ENCODE assay signal across 23 cellular contexts in the genomic region with DNA sequence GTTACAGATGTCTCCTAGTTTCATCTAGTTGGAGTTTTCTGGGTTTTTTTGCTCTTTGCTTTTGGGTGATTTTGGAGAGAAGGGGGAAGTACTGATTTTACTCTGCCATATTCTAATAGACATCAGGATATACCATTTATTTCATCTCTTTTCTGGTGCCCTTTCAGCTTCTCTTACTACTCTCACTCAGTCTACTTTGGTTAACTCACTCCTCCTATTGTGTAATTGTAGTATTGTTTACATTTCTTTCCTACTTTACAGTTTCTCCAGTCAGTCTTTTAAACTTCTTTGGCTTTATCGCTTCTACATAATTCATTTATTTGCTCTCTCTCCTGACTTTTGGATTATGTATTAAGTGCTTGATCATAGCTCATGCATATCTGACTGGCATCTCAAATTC. TPM values are rescaled to one million over a fixed set of nuclear protein-coding genes. Genes with fewer than 3 reads are reported as not detected.
A peak's percentile ranks its signal among the peaks of the same experiment; 100 is the strongest.
DNase-seq lines count a peak whose midpoint lies in the region; ATAC-seq and TF ChIP-seq lines count a peak whose summit lies in the region.
"Had no signal": no experiment of that assay in that cellular context is flagged by ENCODE, and none has a peak within 500 bp of the region (broad histone marks: within the 10 kb centered on the region; RNA-seq: fewer than 3 reads in every experiment).

No MANE protein-coding gene starts in this region.

- no peak for TF ChIP-seq CTCF in endothelial cell (IDR thresholded peaks at IDR 0.05; ENCODE audit: unreplicated experiment)

- peaks cover 26% of the 10 kb centered on the region for H3K36me3 Mint-ChIP-seq in CD4-positive, CD25-positive, alpha-beta regulatory T cell
- H3K36me3 Mint-ChIP-seq in endothelial cell (ENCODE audit: low read depth, unreplicated experiment): peaks cover under 1% of the 10 kb centered on the region
- peaks cover 21 to 29% of the 10 kb centered on the region in 2 donors for H3K36me3 Mint-ChIP-seq in stimulated activated naive B cell treated with anti-CD40 and anti-IgM and Interleukin-4, amounts not matched to agents 10 μg/mL and 1 μg/mL and 100 μg/mL, for 72 hours

- no peaks in the 10 kb centered on the region for H4K20me1 ChIP-seq in Karpas-422 (ENCODE audit: insufficient read depth, low read depth, low read length)
- H4K20me1 ChIP-seq: BLaER1 treated with 17β-estradiol and CSF1 and Interleukin-3, amounts not matched to agents 10 nM and 100 nM had no signal

- no peak overlapping the region for H3K27ac ChIP-seq in CD4-positive, CD25-positive, alpha-beta regulatory T cell (ENCODE audit: insufficient read depth, low read length, poor library complexity, severe bottlenecking)
- no peak overlapping the region for H3K27ac ChIP-seq in Karpas-422 (ENCODE audit: low read length)
- H3K27ac ChIP-seq: A549; BLaER1 treated with 17β-estradiol and CSF1 and Interleukin-3, amounts not matched to agents 10 nM and 100 nM had no signal

- no peaks in the 10 kb centered on the region for H3K27me3 ChIP-seq in CD4-positive, CD25-positive, alpha-beta regulatory T cell (ENCODE audit: control insufficient read depth, insufficient read depth, low read length)
- no peaks in the 10 kb centered on the region for H3K27me3 ChIP-seq in Karpas-422 (ENCODE audit: low read length)
- H3K27me3 ChIP-seq: BE2C; BLaER1 treated with 17β-estradiol and CSF1 and Interleukin-3, amounts not matched to agents 10 nM and 100 nM had no signal

- peaks cover 5% of the 10 kb centered on the region for H3K4me1 ChIP-seq in CD4-positive, CD25-positive, alpha-beta regulatory T cell (ENCODE audit: control insufficient read depth, insufficient read depth, low read length, poor library complexity, severe bottlenecking)
- H3K4me1 ChIP-seq in Karpas-422 (ENCODE audit: low read length): peaks cover 37% of the 10 kb centered on the region
- H3K4me1 ChIP-seq: BE2C had no signal

- H3K27me3 Mint-ChIP-seq in CD4-positive, CD25-positive, alpha-beta regulatory T cell: peaks cover 4% of the 10 kb centered on the region
- H3K27me3 Mint-ChIP-seq in endothelial cell (ENCODE audit: unreplicated experiment): peaks cover 7% of the 10 kb centered on the region
- H3K27me3 Mint-ChIP-seq in stimulated activated naive B cell treated with anti-CD40 and anti-IgM and Interleukin-4, amounts not matched to agents 10 μg/mL and 1 μg/mL and 100 μg/mL, for 72 hours: no peaks in the 10 kb centered on the region
- H3K27me3 Mint-ChIP-seq: CD4-positive, alpha-beta memory T cell had no signal

- H3K9me2 ChIP-seq in Karpas-422 (replicated peaks; ENCODE audit: insufficient read depth, low read length): no peaks in the 10 kb centered on the region

- no peak overlapping the region for H3K4me3 Mint-ChIP-seq in CD4-positive, CD25-positive, alpha-beta regulatory T cell
- H3K4me3 Mint-ChIP-seq in endothelial cell (ENCODE audit: unreplicated experiment): peak overlapping the region; percentile 6
- no peak overlapping the region for H3K4me3 Mint-ChIP-seq in stimulated activated naive B cell treated with anti-CD40 and anti-IgM and Interleukin-4, amounts not matched to agents 10 μg/mL and 1 μg/mL and 100 μg/mL, for 72 hours
- H3K4me3 Mint-ChIP-seq: CD14-positive monocyte; CD4-positive, alpha-beta memory T cell; GM23338; H9 had no signal

- no peak for ATAC-seq in CD4-positive, CD25-positive, alpha-beta regulatory T cell (ENCODE audit: low read depth in 2 of 2)
- no peak for ATAC-seq in stimulated activated naive B cell treated with anti-CD40 and anti-IgM and Interleukin-4, amounts not matched to agents 10 μg/mL and 1 μg/mL and 100 μg/mL, for 72 hours (replicated peaks)
- ATAC-seq: A549, GM23338, HCT116 had no signal

- peak overlapping the region in 2 of 3 donors; percentile 8 to 9 for H3K27ac Mint-ChIP-seq in CD4-positive, CD25-positive, alpha-beta regulatory T cell
- H3K27ac Mint-ChIP-seq in endothelial cell (ENCODE audit: unreplicated experiment): peak overlapping the region; percentile 65
- peak overlapping the region; percentile 5 for H3K27ac Mint-ChIP-seq in stimulated activated naive B cell treated with anti-CD40 and anti-IgM and Interleukin-4, amounts not matched to agents 10 μg/mL and 1 μg/mL and 100 μg/mL, for 72 hours
- H3K27ac Mint-ChIP-seq: CD14-positive monocyte; CD4-positive, alpha-beta memory T cell; GM23338; H9 had no signal

- no peaks in the 10 kb centered on the region for H3K9me3 ChIP-seq in CD4-positive, CD25-positive, alpha-beta regulatory T cell (ENCODE audit: control insufficient read depth in 2 of 2, low read length in 2 of 2)
- no peaks in the 10 kb centered on the region for H3K9me3 ChIP-seq in Karpas-422 (ENCODE audit: low read length)
- H3K9me3 ChIP-seq: A549, BE2C had no signal

- no peak overlapping the region for H3K4me2 ChIP-seq in Karpas-422 (ENCODE audit: low read depth, low read length, poor library complexity, severe bottlenecking)
- H3K4me2 ChIP-seq: A549; BLaER1 treated with 17β-estradiol and CSF1 and Interleukin-3, amounts not matched to agents 10 nM and 100 nM; GM23338 had no signal

- no peaks in the 10 kb centered on the region for H3K36me3 ChIP-seq in CD4-positive, CD25-positive, alpha-beta regulatory T cell (ENCODE audit: control insufficient read depth, insufficient read depth, low read length)
- H3K36me3 ChIP-seq in Karpas-422 (ENCODE audit: insufficient read depth, low read length): peaks cover 8% of the 10 kb centered on the region; the same call in 1 of the 2 replicates
- H3K36me3 ChIP-seq: BE2C had no signal

- no peak overlapping the region for H3K9ac ChIP-seq in Karpas-422 (ENCODE audit: low read length)
- H3K9ac ChIP-seq: BLaER1 treated with 17β-estradiol and CSF1 and Interleukin-3, amounts not matched to agents 10 nM and 100 nM had no signal

- H3K79me2 ChIP-seq in Karpas-422 (ENCODE audit: low read length): no peaks in the 10 kb centered on the region

- no peaks in the 10 kb centered on the region for H3K9me3 Mint-ChIP-seq in CD4-positive, CD25-positive, alpha-beta regulatory T cell
- no peaks in the 10 kb centered on the region for H3K9me3 Mint-ChIP-seq in endothelial cell (ENCODE audit: unreplicated experiment)
- H3K9me3 Mint-ChIP-seq in stimulated activated naive B cell treated with anti-CD40 and anti-IgM and Interleukin-4, amounts not matched to agents 10 μg/mL and 1 μg/mL and 100 μg/mL, for 72 hours: no peaks in the 10 kb centered on the region
- H3K9me3 Mint-ChIP-seq: CD14-positive monocyte; CD4-positive, alpha-beta memory T cell; H9 had no signal

- no peak overlapping the region for H3K4me3 ChIP-seq in CD4-positive, CD25-positive, alpha-beta regulatory T cell (ENCODE audit: low read depth, low read length)
- no peak overlapping the region for H3K4me3 ChIP-seq in Karpas-422 (ENCODE audit: low read length)
- H3K4me3 ChIP-seq: A549; BLaER1 treated with 17β-estradiol and CSF1 and Interleukin-3, amounts not matched to agents 10 nM and 100 nM; GM23338 had no signal

- DNase-seq in CD4-positive, CD25-positive, alpha-beta regulatory T cell: no peak
- DNase-seq in Karpas-422 (no peak), endothelial cell (ENCODE audit: low spot score) (no peak), UCSD-AML1 (lab: John Stamatoyannopoulos, UW; ENCODE audit: unreplicated experiment) (no peak), NCI-H82 (lab: John Stamatoyannopoulos, UW) (no peak), NCI-H2081 (lab: John Stamatoyannopoulos, UW) (no peak)
- DNase-seq in stimulated activated naive B cell treated with anti-CD40 and anti-IgM and Interleukin-4, amounts not matched to agents 10 μg/mL and 1 μg/mL and 100 μg/mL, for 72 hours: no peak
- DNase-seq: 8988T; ACHN; AML-193; BE2C; Calu3; CD4-positive, alpha-beta memory T cell; COR-L47; DMS53; DMS79 treated with DMSO at 0.1 percent for 48 hours; GF-D8; H9 had no signal

- 0 out of 2 replicates have a peak overlapping the region, but pooled peaks have one; percentile 11 for H2AFZ ChIP-seq in Karpas-422 (ENCODE audit: low read length)
- H2AFZ ChIP-seq: GM23338 had no signal

- H3K4me1 Mint-ChIP-seq in CD4-positive, CD25-positive, alpha-beta regulatory T cell: peaks cover 17 to 28% (median 20%) of the 10 kb centered on the region in 4 donors
- H3K4me1 Mint-ChIP-seq in endothelial cell (ENCODE audit: unreplicated experiment): peaks cover 18% of the 10 kb centered on the region
- peaks cover 22 to 31% of the 10 kb centered on the region in 2 donors for H3K4me1 Mint-ChIP-seq in stimulated activated naive B cell treated with anti-CD40 and anti-IgM and Interleukin-4, amounts not matched to agents 10 μg/mL and 1 μg/mL and 100 μg/mL, for 72 hours

RNA-seq across cellular contexts. Expression of gene ANKRD42, which starts 6.5 kb away (rescaled TPM):
- 4.1 TPM for total RNA-seq in CD4-positive, CD25-positive, alpha-beta regulatory T cell
- polyA plus RNA-seq in CD4-positive, CD25-positive, alpha-beta regulatory T cell: 1 to 10 TPM; 1.3 to 4.2 (median 2.8) TPM
- total RNA-seq in Karpas-422 (2014; rRNA removed; shearing (Covaris generic); ENCODE audit: low replicate concordance): 9.0 and 16.6 TPM in 2 replicates
- total RNA-seq in endothelial cell (ENCODE audit: unreplicated experiment): 11.4 TPM

RNA-seq across cellular contexts. Expression of gene PCF11, which starts 43.1 kb away (rescaled TPM):
- 161 TPM for total RNA-seq in CD4-positive, CD25-positive, alpha-beta regulatory T cell
- 10 to 100 TPM; 19.2 to 33.3 (median 26.2) TPM for polyA plus RNA-seq in CD4-positive, CD25-positive, alpha-beta regulatory T cell
- 102 and 165 TPM in 2 replicates for total RNA-seq in Karpas-422 (2014; rRNA removed; shearing (Covaris generic); ENCODE audit: low replicate concordance)
- total RNA-seq in endothelial cell (ENCODE audit: unreplicated experiment): 53.2 TPM

Comparison
In these comparisons a context has a peak if more than half of its experiments do, and no peak if none do; other contexts are left out.
1. H3K27ac Mint-ChIP-seq: peak in every context shown above with its lines; median percentile 65 in endothelial cell; 8 in CD4-positive, CD25-positive, alpha-beta regulatory T cell; 5 in stimulated activated naive B cell treated with anti-CD40 and anti-IgM and Interleukin-4, amounts not matched to agents 10 μg/mL and 1 μg/mL and 100 μg/mL, for 72 hours.